10 cellular contexts compared by ENCODE assay signal in genomic region chr9:85142461-85143401, GRCh38.
DNase-seq lines count a peak whose midpoint lies in the region; ATAC-seq and TF ChIP-seq lines count a peak whose summit lies in the region.
"Had no signal": no experiment of that assay in that cellular context is flagged by ENCODE, and none has a peak within 500 bp of the region (broad histone marks: within the 10 kb centered on the region; RNA-seq: fewer than 3 reads in every experiment).

No MANE protein-coding gene starts in this region.

- H3K36me3 ChIP-seq in PC-3 (ENCODE audit: low read depth, low read length): no peaks in the 10 kb centered on the region
- no peaks in the 10 kb centered on the region for H3K36me3 ChIP-seq in cardiac muscle cell
- H3K36me3 ChIP-seq in testis (ENCODE audit: low read depth, missing control alignments): no peaks in the 10 kb centered on the region
- no peaks in the 10 kb centered on the region for H3K36me3 ChIP-seq in ovary
- H3K36me3 ChIP-seq: BLaER1 had no signal

- no peaks in the 10 kb centered on the region for H3K9me3 ChIP-seq in PC-3 (ENCODE audit: low read length)
- no peaks in the 10 kb centered on the region for H3K9me3 ChIP-seq in cardiac muscle cell (ENCODE audit: low read depth)
- H3K9me3 ChIP-seq in testis: no peaks in the 10 kb centered on the region
- H3K9me3 ChIP-seq in ovary: no peaks in the 10 kb centered on the region
- H3K9me3 ChIP-seq: BLaER1 had no signal

- peak; percentile 44 for DNase-seq in NCI-H1105 treated with DMSO at 0.1 percent for 48 hours (lab: John Stamatoyannopoulos, UW)
- no peak for DNase-seq in NCI-H1105 (lab: John Stamatoyannopoulos, UW)
- peak; percentile 8 for DNase-seq in PC-3
- DNase-seq in cardiac muscle cell (ENCODE audit: low read depth in 1 of 2, low spot score in 1 of 2): peak; percentile 26 to 36
- DNase-seq in testis: no peak
- DNase-seq in NCI-H226: no peak
- DNase-seq in NCI-H2171 treated with DMSO at 0.1 percent for 48 hours (lab: John Stamatoyannopoulos, UW): no peak
- DNase-seq in ovary: no peak

- no peaks in the 10 kb centered on the region for H3K9me2 ChIP-seq in PC-3 (replicated peaks; ENCODE audit: low read length)

- H3K27me3 ChIP-seq in PC-3 (ENCODE audit: low read length) (no peaks in the 10 kb centered on the region), cardiac muscle cell (peaks cover 5% of the 10 kb centered on the region), testis (no peaks in the 10 kb centered on the region), ovary (no peaks in the 10 kb centered on the region)
- H3K27me3 ChIP-seq: BLaER1 had no signal

- 72 to 88% methylated on average over 5 of the region's 5 CpGs for WGBS in testis, 2 donors
- WGBS in ovary, 3 donors: 71 to 82% (median 78%) methylated on average over 5 of the region's 5 CpGs

- H3K27ac ChIP-seq in PC-3 (ENCODE audit: low read length) (no peak overlapping the region), cardiac muscle cell (no peak overlapping the region), testis (no peak overlapping the region), ovary (no peak overlapping the region)
- H3K27ac ChIP-seq: BLaER1, SK-N-MC had no signal

- TF ChIP-seq EP300 in ovary (IDR thresholded peaks at IDR 0.05): no peak

- H3F3A ChIP-seq in PC-3 (ENCODE audit: low read length, unreplicated experiment): no peaks in the 10 kb centered on the region

- no peak overlapping the region for H2AFZ ChIP-seq in PC-3 (ENCODE audit: low read length)

- ATAC-seq in PC-3: no peak

- intact Hi-C loops in PC-3 (cut with micrococcal nuclease) (no loop called here), testis (cut with DNase I; ENCODE audit: low total_unique reads) (no loop called here), ovary (cut with DNase I) (loop anchor here in 1 of 4 donors (10.0 kb wide), 1 partner anchor 748 kb away; no protein-coding TSS in a partner anchor)

- H3K79me2 ChIP-seq in PC-3 (ENCODE audit: low read length): no peaks in the 10 kb centered on the region

- no peak overlapping the region for H3K9ac ChIP-seq in PC-3 (ENCODE audit: low read length)
- H3K9ac ChIP-seq: BLaER1 had no signal

- BruUV-seq in PC-3 (replicated peaks; lab: Mats Ljungman, UMichigan): no TSS peak

- peak; percentile 39; the same call in 1 of the 2 replicates for TF ChIP-seq CTCF in PC-3 (conservative IDR thresholded peaks at IDR 0.05; ENCODE audit: low read depth, low read length)
- TF ChIP-seq CTCF in cardiac muscle cell (IDR thresholded peaks at IDR 0.05; ENCODE audit: low read depth, low read length): peak; percentile 35
- peak in 2 of 3 experiments; percentile 50 to 59 for TF ChIP-seq CTCF in testis (IDR thresholded peaks at IDR 0.05)
- no peak for TF ChIP-seq CTCF in ovary (IDR thresholded peaks at IDR 0.05)

- H3K4me3 ChIP-seq in PC-3 (ENCODE audit: low read length) (no peak overlapping the region), cardiac muscle cell (no peak overlapping the region), testis (no peak overlapping the region), ovary (no peak overlapping the region)
- H3K4me3 ChIP-seq: BLaER1, SK-N-MC had no signal

- no peak for TF ChIP-seq POLR2A in testis (IDR thresholded peaks at IDR 0.05)
- TF ChIP-seq POLR2A in ovary (IDR thresholded peaks at IDR 0.05): no peak

- no peak overlapping the region for H3K4me2 ChIP-seq in PC-3 (ENCODE audit: low read length)
- H3K4me2 ChIP-seq: BLaER1 had no signal

- no peaks in the 10 kb centered on the region for H4K20me1 ChIP-seq in PC-3 (ENCODE audit: low read length)
- H4K20me1 ChIP-seq: BLaER1 had no signal

- no peaks in the 10 kb centered on the region for H3K4me1 ChIP-seq in PC-3 (ENCODE audit: insufficient read depth, low read length)
- H3K4me1 ChIP-seq in cardiac muscle cell (ENCODE audit: low read depth): no peaks in the 10 kb centered on the region
- no peaks in the 10 kb centered on the region for H3K4me1 ChIP-seq in testis
- no peaks in the 10 kb centered on the region for H3K4me1 ChIP-seq in ovary (ENCODE audit: insufficient read depth)
- H3K4me1 ChIP-seq: BLaER1 had no signal

- POLR2A ChIA-PET in PC-3 (lab: Charles Lee; ENCODE audit: unreplicated experiment): no interaction called here

- CTCF ChIA-PET in PC-3 (lab: Charles Lee): no interaction called here

Comparison
In these comparisons a context has a peak if more than half of its experiments do, and no peak if none do; other contexts are left out.
1. DNase-seq: peak in NCI-H1105 treated with DMSO at 0.1 percent for 48 hours (single experiment), PC-3 (single experiment) and cardiac muscle cell (2 of 2); none in NCI-H1105 (single experiment), testis (single experiment), NCI-H226 (single experiment), NCI-H2171 treated with DMSO at 0.1 percent for 48 hours (single experiment) and ovary (0 of 5).
2. CTCF ChIP-seq: peak in PC-3 (single experiment), cardiac muscle cell (single experiment) and testis (2 of 3); none in ovary (0 of 3).